10 cellular contexts compared by ENCODE assay signal in genomic region chr4:47519239-47519883, GRCh38. TPM values are rescaled to one million over a fixed set of nuclear protein-coding genes. Genes with fewer than 3 reads are reported as not detected.
DNase-seq lines count a peak whose midpoint lies in the region; ATAC-seq and TF ChIP-seq lines count a peak whose summit lies in the region.
"Had no signal": no experiment of that assay in that cellular context is flagged by ENCODE, and none has a peak within 500 bp of the region (broad histone marks: within the 10 kb centered on the region; RNA-seq: fewer than 3 reads in every experiment).

No MANE protein-coding gene starts in this region.

- H4K20me1 ChIP-seq in DND-41 (ENCODE audit: insufficient read depth, low read length): no peaks in the 10 kb centered on the region

- H3K4me3 ChIP-seq in DND-41 (ENCODE audit: low read depth in 1 of 2, low read length in 2 of 2) (no peak overlapping the region), tibial nerve (no peak overlapping the region)

- H3K36me3 Mint-ChIP-seq in activated CD8-positive, alpha-beta T cell treated with anti-CD3 and anti-CD28 coated beads for 36 hours (ENCODE audit: low read depth): no peaks in the 10 kb centered on the region
- H3K36me3 Mint-ChIP-seq: CD4-positive, CD25-positive, alpha-beta regulatory T cell had no signal

- H3K79me2 ChIP-seq in DND-41 (ENCODE audit: insufficient read depth, low read length): 0 out of 2 replicates have a peak, but pooled peaks cover 2% of the 10 kb centered on the region

- peaks cover 25% of the 10 kb centered on the region for H3K4me1 ChIP-seq in DND-41 (ENCODE audit: insufficient read depth, low read length)
- no peaks in the 10 kb centered on the region for H3K4me1 ChIP-seq in tibial nerve

- H3K27ac ChIP-seq in DND-41 (ENCODE audit: low read length) (peak overlapping the region; percentile 45), tibial nerve (no peak overlapping the region)

- POLR2A ChIA-PET in activated CD8-positive, alpha-beta T cell treated with anti-CD3 and anti-CD28 coated beads for 36 hours (lab: Charles Lee): no interaction called here

- no peaks in the 10 kb centered on the region for H3K9me3 ChIP-seq in DND-41 (ENCODE audit: insufficient read depth, low read length, severe bottlenecking)
- H3K9me3 ChIP-seq in tibial nerve: no peaks in the 10 kb centered on the region

- 58 to 68% methylated on average over 3 of the region's 3 CpGs for WGBS in tibial nerve, 2 donors

- TF ChIP-seq EP300 in tibial nerve (IDR thresholded peaks at IDR 0.05): no peak

- H3K4me2 ChIP-seq in DND-41 (ENCODE audit: insufficient read depth, low read length): peak overlapping the region; percentile 17; the same call in 1 of the 2 replicates

- H3K27me3 ChIP-seq in DND-41 (ENCODE audit: insufficient read depth, low read length, poor library complexity): no peaks in the 10 kb centered on the region
- no peaks in the 10 kb centered on the region for H3K27me3 ChIP-seq in tibial nerve

- TF ChIP-seq CTCF in DND-41 (IDR thresholded peaks at IDR 0.05; ENCODE audit: borderline replicate concordance, extremely low read depth, low read length, poor library complexity, severe bottlenecking): no peak
- TF ChIP-seq CTCF in activated CD8-positive, alpha-beta T cell treated with anti-CD3 and anti-CD28 coated beads for 36 hours (IDR thresholded peaks at IDR 0.05): no peak
- TF ChIP-seq CTCF in tibial nerve (IDR thresholded peaks at IDR 0.05): no peak

- intact Hi-C loops in activated CD8-positive, alpha-beta T cell treated with anti-CD3 and anti-CD28 coated beads for 36 hours (cut with micrococcal nuclease): no loop called here

- H3K9me3 Mint-ChIP-seq in activated CD8-positive, alpha-beta T cell treated with anti-CD3 and anti-CD28 coated beads for 36 hours: no peaks in the 10 kb centered on the region

- peak overlapping the region; percentile 13 for H3K27ac Mint-ChIP-seq in activated CD8-positive, alpha-beta T cell treated with anti-CD3 and anti-CD28 coated beads for 36 hours
- H3K27ac Mint-ChIP-seq: CD4-positive, CD25-positive, alpha-beta regulatory T cell had no signal

- H3K27me3 Mint-ChIP-seq in activated CD8-positive, alpha-beta T cell treated with anti-CD3 and anti-CD28 coated beads for 36 hours: no peaks in the 10 kb centered on the region
- H3K27me3 Mint-ChIP-seq: CD4-positive, CD25-positive, alpha-beta regulatory T cell had no signal

- peak overlapping the region; percentile 24; the same call in 1 of the 2 replicates for H2AFZ ChIP-seq in DND-41 (ENCODE audit: low read depth, low read length)

- no peak overlapping the region for H3K4me3 Mint-ChIP-seq in activated CD8-positive, alpha-beta T cell treated with anti-CD3 and anti-CD28 coated beads for 36 hours
- H3K4me3 Mint-ChIP-seq: CD4-positive, CD25-positive, alpha-beta regulatory T cell had no signal

- H3K4me1 Mint-ChIP-seq in activated CD8-positive, alpha-beta T cell treated with anti-CD3 and anti-CD28 coated beads for 36 hours (ENCODE audit: low read depth): peaks cover 8% of the 10 kb centered on the region

- H3K36me3 ChIP-seq in DND-41 (ENCODE audit: insufficient read depth, low read length): peaks cover 38% of the 10 kb centered on the region
- H3K36me3 ChIP-seq in tibial nerve: peaks cover 0 to 54% (median 0%) of the 10 kb centered on the region in 3 donors

- peak; percentile 90 for ATAC-seq in DND-41 (ENCODE audit: insufficient read depth, low read depth)
- ATAC-seq in GM19467 (IDR thresholded peaks at IDR 0.05; ENCODE audit: unreplicated experiment): peak; percentile 99
- peak; percentile 99 for ATAC-seq in HG03139 (IDR thresholded peaks at IDR 0.05; ENCODE audit: unreplicated experiment)
- peak; percentile 74 for ATAC-seq in activated CD8-positive, alpha-beta T cell treated with anti-CD3 and anti-CD28 coated beads for 36 hours

- no peak overlapping the region; the same call in 1 of the 2 replicates for H3K9ac ChIP-seq in DND-41 (ENCODE audit: low read depth, low read length)

- peak; percentile 28 for DNase-seq in DND-41
- DNase-seq in activated CD8-positive, alpha-beta T cell treated with anti-CD3 and anti-CD28 coated beads for 36 hours: peak; percentile 9
- no peak for DNase-seq in tibial nerve (ENCODE audit: low spot score in 2 of 2)
- DNase-seq in DMS153 treated with DMSO at 0.1 percent for 48 hours (lab: John Stamatoyannopoulos, UW; ENCODE audit: unreplicated experiment): no peak
- no peak for DNase-seq in pons (ENCODE audit: low spot score)
- DNase-seq in NCI-H82 treated with DMSO at 0.1 percent for 48 hours (lab: John Stamatoyannopoulos, UW; ENCODE audit: unreplicated experiment): no peak
- DNase-seq: CD4-positive, CD25-positive, alpha-beta regulatory T cell; kidney had no signal

- CTCF ChIA-PET in activated CD8-positive, alpha-beta T cell treated with anti-CD3 and anti-CD28 coated beads for 36 hours (lab: Charles Lee): interaction anchor here (1.6 kb wide), 1 partner anchor 45 kb away, joined by 3 read pairs; no protein-coding TSS in a partner anchor

- TF ChIP-seq POLR2A in tibial nerve (IDR thresholded peaks at IDR 0.05): no peak

RNA-seq across cellular contexts. Expression of gene ATP10D, which starts 34.3 kb away (rescaled TPM):
- total RNA-seq in activated CD8-positive, alpha-beta T cell treated with anti-CD3 and anti-CD28 coated beads for 36 hours: 1 to 10 TPM; 4.1 to 4.7 TPM
- 10 to 100 TPM; 13.5 to 28.2 (median 18.0) TPM for total RNA-seq in tibial nerve

RNA-seq across cellular contexts. Expression of gene COMMD8, which starts 55.9 kb away (rescaled TPM):
- total RNA-seq in activated CD8-positive, alpha-beta T cell treated with anti-CD3 and anti-CD28 coated beads for 36 hours: 10 to 100 TPM; 30.5 to 32.8 TPM
- 10 to 100 TPM in 2 of 4 donors, 1 to 10 TPM in 2; 9.0 to 13.5 (median 10.5) TPM for total RNA-seq in tibial nerve

Comparison
In these comparisons a context has a peak if more than half of its experiments do, and no peak if none do; other contexts are left out.
1. DNase-seq: peak in DND-41 (single experiment) and activated CD8-positive, alpha-beta T cell treated with anti-CD3 and anti-CD28 coated beads for 36 hours (single experiment); none in tibial nerve (0 of 2), DMS153 treated with DMSO at 0.1 percent for 48 hours (single experiment), pons (single experiment) and NCI-H82 treated with DMSO at 0.1 percent for 48 hours (single experiment).
2. Peak in every context shown above with its lines, with median percentiles within 50 percentile points of each other: ATAC-seq.